Comparison of ENCODE assay signal across 8 cellular contexts in genomic region chr5:42912184-42912766, GRCh38.
DNase-seq lines count a peak whose midpoint lies in the region; ATAC-seq and TF ChIP-seq lines count a peak whose summit lies in the region.

No MANE protein-coding gene starts in this region.

- ATAC-seq in GM18873 (IDR thresholded peaks at IDR 0.05; ENCODE audit: low FRiP score, unreplicated experiment) (no peak), HG03159 (IDR thresholded peaks at IDR 0.05; ENCODE audit: unreplicated experiment) (no peak)

- peak; percentile 73 for TF ChIP-seq CTCF in fibroblast of pulmonary artery (IDR thresholded peaks at IDR 0.05; ENCODE audit: low read length, missing control alignments)

- peak; percentile 61 for DNase-seq in activated gamma-delta T cell treated with Interleukin-2 at 50 U/mL for 16 hours
- no peak for DNase-seq in activated gamma-delta T cell (lab: John Stamatoyannopoulos, UW)
- peak; percentile 25 for DNase-seq in NCI-H1436 treated with DMSO at 0.1 percent for 48 hours (lab: John Stamatoyannopoulos, UW)
- DNase-seq in activated CD4-positive, alpha-beta T cell treated with anti-CD3 and anti-CD28 coated beads for 48 hours, result peak; percentile 45
- peak; percentile 83 for DNase-seq in fibroblast of pulmonary artery (ENCODE audit: low read depth)
- DNase-seq in stimulated activated CD8-positive, alpha-beta memory T cell treated with anti-CD3 and anti-CD28 coated beads, Interleukin-15, amount 100 ng/mL, for 1 hour (ENCODE audit: low read depth), result peak; percentile 38

- no peak overlapping the region for H3K4me3 ChIP-seq in fibroblast of pulmonary artery (replicated peaks; ENCODE audit: low read depth, low read length)
